In the genomic region with DNA sequence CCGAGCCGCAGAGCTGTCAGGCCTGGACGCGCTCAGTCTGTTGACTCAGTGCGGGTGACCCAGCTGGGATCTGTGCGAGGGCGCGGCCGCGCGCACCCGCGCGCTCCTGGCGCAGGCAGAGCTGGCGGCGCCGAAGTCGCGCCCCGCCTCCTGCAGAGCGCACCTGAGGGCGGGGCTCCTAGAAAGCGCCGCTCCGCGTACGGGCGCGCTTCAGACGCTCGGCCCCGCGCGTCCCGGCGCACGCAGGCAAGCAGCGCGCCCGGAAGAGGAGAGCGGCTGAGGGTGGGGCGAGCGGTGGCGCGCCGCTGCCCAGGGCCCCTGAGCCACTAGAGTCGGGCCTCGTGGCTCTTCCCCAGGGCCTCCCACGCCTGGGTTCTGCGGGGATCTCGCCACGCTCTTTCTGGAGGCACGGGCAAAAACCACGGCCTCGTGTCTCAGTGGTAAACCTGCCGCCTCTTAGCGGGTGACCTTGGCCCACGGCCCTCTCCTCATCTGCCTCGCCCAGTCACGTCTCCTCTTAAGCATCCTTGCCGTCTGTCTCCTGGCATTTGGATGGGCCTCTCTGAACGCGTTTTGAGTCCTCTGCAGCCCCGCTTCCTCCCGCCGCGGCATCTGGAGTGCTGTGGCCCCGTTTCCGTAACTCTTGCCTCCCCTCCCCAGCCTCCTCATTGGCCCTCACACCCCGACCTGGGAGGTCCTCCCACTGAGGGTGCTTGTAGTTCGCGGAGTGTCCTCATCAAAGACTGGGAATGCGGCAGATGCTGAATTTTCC, we compare ENCODE assay signal across 8 cellular contexts. TPM values are rescaled to one million over a fixed set of nuclear protein-coding genes. Genes with fewer than 3 reads are reported as not detected.
DNase-seq lines count a peak whose midpoint lies in the region; ATAC-seq, FAIRE-seq and TF ChIP-seq lines count a peak whose summit lies in the region.

A gene with protein sequence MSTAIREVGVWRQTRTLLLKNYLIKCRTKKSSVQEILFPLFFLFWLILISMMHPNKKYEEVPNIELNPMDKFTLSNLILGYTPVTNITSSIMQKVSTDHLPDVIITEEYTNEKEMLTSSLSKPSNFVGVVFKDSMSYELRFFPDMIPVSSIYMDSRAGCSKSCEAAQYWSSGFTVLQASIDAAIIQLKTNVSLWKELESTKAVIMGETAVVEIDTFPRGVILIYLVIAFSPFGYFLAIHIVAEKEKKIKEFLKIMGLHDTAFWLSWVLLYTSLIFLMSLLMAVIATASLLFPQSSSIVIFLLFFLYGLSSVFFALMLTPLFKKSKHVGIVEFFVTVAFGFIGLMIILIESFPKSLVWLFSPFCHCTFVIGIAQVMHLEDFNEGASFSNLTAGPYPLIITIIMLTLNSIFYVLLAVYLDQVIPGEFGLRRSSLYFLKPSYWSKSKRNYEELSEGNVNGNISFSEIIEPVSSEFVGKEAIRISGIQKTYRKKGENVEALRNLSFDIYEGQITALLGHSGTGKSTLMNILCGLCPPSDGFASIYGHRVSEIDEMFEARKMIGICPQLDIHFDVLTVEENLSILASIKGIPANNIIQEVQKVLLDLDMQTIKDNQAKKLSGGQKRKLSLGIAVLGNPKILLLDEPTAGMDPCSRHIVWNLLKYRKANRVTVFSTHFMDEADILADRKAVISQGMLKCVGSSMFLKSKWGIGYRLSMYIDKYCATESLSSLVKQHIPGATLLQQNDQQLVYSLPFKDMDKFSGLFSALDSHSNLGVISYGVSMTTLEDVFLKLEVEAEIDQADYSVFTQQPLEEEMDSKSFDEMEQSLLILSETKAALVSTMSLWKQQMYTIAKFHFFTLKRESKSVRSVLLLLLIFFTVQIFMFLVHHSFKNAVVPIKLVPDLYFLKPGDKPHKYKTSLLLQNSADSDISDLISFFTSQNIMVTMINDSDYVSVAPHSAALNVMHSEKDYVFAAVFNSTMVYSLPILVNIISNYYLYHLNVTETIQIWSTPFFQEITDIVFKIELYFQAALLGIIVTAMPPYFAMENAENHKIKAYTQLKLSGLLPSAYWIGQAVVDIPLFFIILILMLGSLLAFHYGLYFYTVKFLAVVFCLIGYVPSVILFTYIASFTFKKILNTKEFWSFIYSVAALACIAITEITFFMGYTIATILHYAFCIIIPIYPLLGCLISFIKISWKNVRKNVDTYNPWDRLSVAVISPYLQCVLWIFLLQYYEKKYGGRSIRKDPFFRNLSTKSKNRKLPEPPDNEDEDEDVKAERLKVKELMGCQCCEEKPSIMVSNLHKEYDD (N-terminal part only) (minus strand): TSS at position 74 of the 772 bp plus-strand sequence. CDS start 12,718 bp downstream, outside the sequence.

- in situ Hi-C loops in GM12878 (cut with MboI) = loop anchor here (5.0 kb wide), 1 partner anchor 190 kb away; no protein-coding TSS in a partner anchor

- peak within 1 kb of the TSS; percentile 95 for H2AFZ ChIP-seq in GM12878 (ENCODE audit: control insufficient read depth, low read depth, low read length)

- no peaks in the 10 kb centered on the region for H3K4me1 ChIP-seq in GM12878 (ENCODE audit: control insufficient read depth, insufficient read depth, low read length)

- TSS peak; percentile 95 for BruUV-seq in GM12878 (replicated peaks; lab: Mats Ljungman, UMichigan)

- peak within 1 kb of the TSS; percentile 89 for H3K9ac ChIP-seq in GM12878 (ENCODE audit: control insufficient read depth, insufficient read depth, low read length)

- peak; percentile 33 for DNase-seq in NCI-H187 treated with DMSO at 0.1 percent for 48 hours (lab: John Stamatoyannopoulos, UW)
- peak; percentile 77 for DNase-seq in T-helper 9 cell
- peak; percentile 69 for DNase-seq in GM12878 (ENCODE audit: low read depth, low spot score)
- DNase-seq in hypothalamus (lab: John Stamatoyannopoulos, UW) = peak in 48 of 51 donors; percentile 19 to 83 (median 62)
- DNase-seq in retinal pigment epithelial cell (ENCODE audit: low read depth) = peak; percentile 73
- no peak for DNase-seq in GF-D8 (lab: John Stamatoyannopoulos, UW)

- CTCF ChIA-PET in GM12878 (lab: Yijun Ruan, JAX) = interaction anchor here (0.9 to 1.6 kb wide), 3 partner anchors 8 to 549 kb away, joined by 3 to 4 read pairs (median 3); no protein-coding TSS in a partner anchor

- no peaks in the 10 kb centered on the region for H3K36me3 ChIP-seq in GM12878 (ENCODE audit: control insufficient read depth in 2 of 2, insufficient read depth in 2 of 2, low read length in 1 of 2)

- H3K27me3 ChIP-seq in GM12878 (replicated peaks in 1 of 2; ENCODE audit: control insufficient read depth in 2 of 2, insufficient read depth in 2 of 2, low read length in 1 of 2) = no peaks in the 10 kb centered on the region

- POLR2A ChIA-PET in GM12878 (lab: Charles Lee) = interaction anchor here (0.6 to 1.6 kb wide), 8 partner anchors 8 to 818 kb away, joined by 3 to 8 read pairs (median 3); a partner anchor contains a TSS

- WGBS in GM12878 (ENCODE audit: insufficient coverage, insufficient replicate concordance, low lambda C conversion rate, missing lambda C conversion rate) = 5% methylated on average over 74 of the region's 74 CpGs

- RAD21 ChIA-PET in GM12878 (lab: Charles Lee; ENCODE audit: unreplicated experiment) = interaction anchor here (0.9 to 1.6 kb wide), 6 partner anchors 8 to 553 kb away, joined by 3 to 4 read pairs (median 3); no protein-coding TSS in a partner anchor

- H4K20me1 ChIP-seq in GM12878 (ENCODE audit: control insufficient read depth, insufficient read depth) = no peaks in the 10 kb centered on the region

- no peak for TF ChIP-seq RAD21 in GM12878 (IDR thresholded peaks at IDR 0.05; ENCODE audit: insufficient read depth, low read depth, low read length)

- SMC1A ChIA-PET in GM12878 (lab: Charles Lee; ENCODE audit: uncharacterized antibody, unreplicated experiment) = interaction anchor here (1.2 to 3.6 kb wide), 4 partner anchors 14 to 1039 kb away, joined by 3 to 24 read pairs (median 6); a partner anchor contains a TSS

- TF ChIP-seq POLR2A in GM18505 (IDR thresholded peaks at IDR 0.05; ENCODE audit: borderline replicate concordance, extremely low read depth, insufficient read depth, insufficient read length) (peak; percentile 96), GM12878 (IDR thresholded peaks at IDR 0.05; ENCODE audit: low read depth, low read length) (peak; percentile 98)

- H3K27ac ChIP-seq in GM12878 (ENCODE audit: control insufficient read depth, insufficient read depth) = peak within 1 kb of the TSS; percentile 85

- TF ChIP-seq EP300 in GM12878 (IDR thresholded peaks at IDR 0.05; ENCODE audit: borderline replicate concordance in 1 of 2, control insufficient read depth in 1 of 2, low read depth in 2 of 2, low read length in 2 of 2) = no peak

- peak within 1 kb of the TSS; percentile 76 for H3K4me3 ChIP-seq in GM12878
- H3K4me3 ChIP-seq in retinal pigment epithelial cell (ENCODE audit: low read length) = peak within 1 kb of the TSS; percentile 76

- ATAC-seq in GM18505 (IDR thresholded peaks at IDR 0.05; ENCODE audit: unreplicated experiment) = peak; percentile 97
- ATAC-seq in HG02943 (IDR thresholded peaks at IDR 0.05; ENCODE audit: low read depth, unreplicated experiment) = peak; percentile 93
- peak; percentile 96 for ATAC-seq in GM12878

- FAIRE-seq in GM12878 (lab: Jason Lieb, UNC) = peak; percentile 65

- H3K79me2 ChIP-seq in GM12878 (ENCODE audit: control insufficient read depth, insufficient read depth, low read length) = peaks cover 30% of the 10 kb centered on the region

- H3K4me2 ChIP-seq in GM12878 (ENCODE audit: control insufficient read depth, insufficient read depth) = peak within 1 kb of the TSS; percentile 99

- TF ChIP-seq CTCF in GM12878 (IDR thresholded peaks at IDR 0.05 in 2 of 3, conservative IDR thresholded peaks at IDR 0.05 in 1 of 3; ENCODE audit: control insufficient read depth in 2 of 3, extremely low read depth in 1 of 3, insufficient read depth in 1 of 3, low read depth in 3 of 3, low read length in 3 of 3) (no peak), retinal pigment epithelial cell (conservative IDR thresholded peaks at IDR 0.05; ENCODE audit: low read depth, low read length) (no peak)

- no peaks in the 10 kb centered on the region; the same call in 2 of the 3 replicates for H3K9me3 ChIP-seq in GM12878 (replicated peaks; ENCODE audit: control insufficient read depth, insufficient read depth, low read length)

- intact Hi-C loops in GM12878 (cut with micrococcal nuclease; ENCODE audit: unreplicated experiment) = loop anchor here (5.0 kb wide), 1 partner anchor 65 kb away; no protein-coding TSS in a partner anchor

TF ChIP-seq in GM12878, 131 proteins besides CTCF, POLR2A, EP300 and RAD21 (continues in another document):
- TF ChIP-seq ASH2L (IDR thresholded peaks at IDR 0.05; ENCODE audit: borderline replicate concordance, low read depth) (no peak), NFIC (IDR thresholded peaks at IDR 0.05; ENCODE audit: low read depth, low read length) (no peak), CHD2 (IDR thresholded peaks at IDR 0.05; ENCODE audit: borderline replicate concordance, low read depth, low read length) (no peak), EGR1 (IDR thresholded peaks at IDR 0.05; ENCODE audit: borderline replicate concordance in 1 of 2, low read depth in 2 of 2, low read length in 2 of 2) (peak; percentile 24 to 73; a peak in 2 of 3 replicates), ESRRA (IDR thresholded peaks at IDR 0.05; ENCODE audit: low read length) (no peak)

RNA-seq across cellular contexts. Expression of the gene that starts here (rescaled TPM):
- 357 and 358 TPM in 2 replicates for total RNA-seq in GM12878 (2013; cell fraction: nucleolus; rRNA removed)
- total RNA-seq in GM12878 (2014; rRNA removed) = 17.5 and 22.0 TPM in 2 replicates
- total RNA-seq in GM12878 (2014; rRNA removed; fragmentation: Illumina TruSeq; extraction: Trizol) = 26.1 and 31.4 TPM in 2 replicates
- total RNA-seq in GM12878 (2021) = 15.7 and 17.2 TPM in 2 replicates
- polyA plus RNA-seq in GM12878 (2011; ENCODE audit: low read depth) = 12.6 TPM
- polyA plus RNA-seq in GM12878 (2011; rRNA removed) = 25.4 and 46.9 TPM in 2 replicates
- 5.0 and 7.0 TPM in 2 replicates for polyA plus RNA-seq in GM12878 (2011; cell fraction: cytosol; rRNA removed)
- 34.9 and 49.2 TPM in 2 replicates for polyA plus RNA-seq in GM12878 (2011; cell fraction: nucleus; rRNA removed)
- polyA plus RNA-seq in GM12878 (2012) = 22.9 and 25.4 TPM in 2 replicates
- polyA plus RNA-seq in GM12878 (2014; fragmentation: Illumina TruSeq; extraction: Trizol) = 14.5 and 22.9 TPM in 2 replicates
- 10 to 100 TPM; 11.8 to 31.1 TPM for polyA plus RNA-seq in GM12878 (2014; fragmentation: Nextera tagmentation; extraction: Ambion mirVana)
- 12.3 and 15.6 TPM in 2 replicates for polyA plus RNA-seq in GM12878 (2014; rRNA removed)
- polyA plus RNA-seq in GM12878 (2016; fragmentation: Nextera tagmentation; extraction: Ambion mirVana) = 10 to 100 TPM; 18.7 to 18.8 TPM
- polyA minus RNA-seq in GM12878 (2011; rRNA and poly(A)+ RNA removed) = 29.2 and 33.4 TPM in 2 replicates
- 6.0 and 7.5 TPM in 2 replicates for polyA minus RNA-seq in GM12878 (2011; cell fraction: cytosol; rRNA and poly(A)+ RNA removed)
- polyA minus RNA-seq in GM12878 (2011; cell fraction: nucleus; rRNA and poly(A)+ RNA removed) = 41.3 and 65.5 TPM in 2 replicates
